19 cellular contexts compared by ENCODE assay signal in genomic region chr10:119352042-119352441, GRCh38.
"Had no signal": no experiment of that assay in that cellular context is flagged by ENCODE, and none has a peak within 500 bp of the region (broad histone marks: within the 10 kb centered on the region; RNA-seq: fewer than 3 reads in every experiment).

No MANE protein-coding gene starts in this region.

- H3K27ac ChIP-seq: ovary, suprapubic skin had no signal

- H3K9me3 ChIP-seq: ovary, suprapubic skin had no signal

- H3K27me3 ChIP-seq: breast epithelium, gastroesophageal sphincter, heart right ventricle, ovary, suprapubic skin had no signal

- DNase-seq: activated CD4-positive, alpha-beta T cell treated with anti-CD3 and anti-CD28 coated beads, Interleukin-2, amount 50 U/mL, for 1 hour; activated CD8-positive, alpha-beta memory T cell treated with anti-CD3 and anti-CD28 coated beads for 24 hours; activated naive CD4-positive, alpha-beta T cell; anterior cingulate cortex; effector memory CD4-positive, alpha-beta T cell; heart right ventricle; midbrain; ovary had no signal

- H3K27ac Mint-ChIP-seq: dendritic cell treated with granulocyte-macrophage colony-stimulating factor and Interleukin-4, amounts not matched to agents 40 ng/mL and 50 ng/mL, for 4 days; stimulated activated naive CD8-positive, alpha-beta T cell treated with anti-CD3 and anti-CD28 coated beads, Interleukin-15, Interleukin-2, amounts not matched to agents 100 ng/mL and 50 ng/mL, for 24 hours; type B pancreatic cell had no signal

- ATAC-seq: activated CD4-positive, CD25-positive, alpha-beta regulatory T cell treated with anti-CD3 and anti-CD28 coated beads, Interleukin-2, amount 50 U/mL, for 24 hours; gastroesophageal sphincter; heart right ventricle; left cardiac atrium; sciatic nerve had no signal

- H3K27me3 Mint-ChIP-seq: dendritic cell treated with granulocyte-macrophage colony-stimulating factor and Interleukin-4, amounts not matched to agents 40 ng/mL and 50 ng/mL, for 4 days; stimulated activated naive CD8-positive, alpha-beta T cell treated with anti-CD3 and anti-CD28 coated beads, Interleukin-15, Interleukin-2, amounts not matched to agents 100 ng/mL and 50 ng/mL, for 24 hours; type B pancreatic cell had no signal

- H3K36me3 ChIP-seq: breast epithelium, gastroesophageal sphincter, ovary, suprapubic skin had no signal

- H3K4me3 Mint-ChIP-seq: dendritic cell treated with granulocyte-macrophage colony-stimulating factor and Interleukin-4, amounts not matched to agents 40 ng/mL and 50 ng/mL, for 4 days; neural crest cell; stimulated activated naive CD8-positive, alpha-beta T cell treated with anti-CD3 and anti-CD28 coated beads, Interleukin-15, Interleukin-2, amounts not matched to agents 100 ng/mL and 50 ng/mL, for 24 hours; type B pancreatic cell had no signal

- H3K4me3 ChIP-seq: breast epithelium, gastroesophageal sphincter, heart right ventricle, lung, ovary, suprapubic skin had no signal
